In genomic region chr10:10911471-10911921, GRCh38 we compare ENCODE assay signal across 9 cellular contexts.
DNase-seq lines count a peak whose midpoint lies in the region; ATAC-seq and TF ChIP-seq lines count a peak whose summit lies in the region.
"Had no signal": no experiment of that assay in that cellular context is flagged by ENCODE, and none has a peak within 500 bp of the region (broad histone marks: within the 10 kb centered on the region; RNA-seq: fewer than 3 reads in every experiment).

No MANE protein-coding gene starts in this region.

- intact Hi-C loops in testis (cut with DNase I; ENCODE audit: low total_unique reads) = no loop called here

- no peak for TF ChIP-seq POLR2A in testis (IDR thresholded peaks at IDR 0.05)

- H3K27me3 ChIP-seq in HUES48 (ENCODE audit: control insufficient read depth, insufficient read depth, low read length) = no peaks in the 10 kb centered on the region
- H3K27me3 ChIP-seq in lung (ENCODE audit: control insufficient read depth, insufficient read depth) = no peaks in the 10 kb centered on the region
- no peaks in the 10 kb centered on the region for H3K27me3 ChIP-seq in testis

- ATAC-seq in lung (ENCODE audit: insufficient read depth, low FRiP score) (peak; percentile 86), GM19467 (IDR thresholded peaks at IDR 0.05; ENCODE audit: unreplicated experiment) (no peak), GM18907 (IDR thresholded peaks at IDR 0.05; ENCODE audit: unreplicated experiment) (no peak)

- 42 to 66% methylated on average over 17 of the region's 17 CpGs for WGBS in lung, 2 donors
- 6 to 19% methylated on average over 17 of the region's 17 CpGs for WGBS in testis, 2 donors

- DNase-seq in dedifferentiated amniotic fluid mesenchymal stem cell (ENCODE audit: extremely low spot score) = peak; percentile 93
- peak; percentile 78 for DNase-seq in lung (ENCODE audit: low spot score)
- peak; percentile 61 for DNase-seq in testis
- DNase-seq in NCI-H1105 treated with DMSO at 0.1 percent for 48 hours (lab: John Stamatoyannopoulos, UW) = no peak
- DNase-seq in KBM-7 = no peak
- DNase-seq: NCI-H2081 had no signal

- no peak overlapping the region for H3K9ac ChIP-seq in HUES48 (ENCODE audit: low read depth, low read length)

- H3K4me3 ChIP-seq in HUES48 (ENCODE audit: low read depth, low read length) (peak overlapping the region; percentile 5; the same call in 1 of the 2 replicates), lung (no peak overlapping the region), testis (peak overlapping the region in 1 of 2 donors; percentile 33)

- H3K36me3 ChIP-seq in HUES48 (ENCODE audit: control insufficient read depth, insufficient read depth, low read length) (no peaks in the 10 kb centered on the region), lung (ENCODE audit: control insufficient read depth in 2 of 2, insufficient read depth in 2 of 2, low read length in 2 of 2) (no peaks in the 10 kb centered on the region), testis (ENCODE audit: low read depth, missing control alignments) (no peaks in the 10 kb centered on the region)

- TF ChIP-seq CTCF in lung (IDR thresholded peaks at IDR 0.05; ENCODE audit: control extremely low read depth, extremely low read depth) (no peak), testis (IDR thresholded peaks at IDR 0.05) (no peak)

- H3K27ac ChIP-seq in HUES48 (ENCODE audit: low read depth, low read length) (no peak overlapping the region), lung (ENCODE audit: low read depth in 1 of 2, low read length in 1 of 2) (peak overlapping the region; percentile 76 to 83), testis (peak overlapping the region; percentile 31 to 69)

- H3K4me1 ChIP-seq in HUES48 (ENCODE audit: control insufficient read depth, insufficient read depth, low read length) (peaks cover 11% of the 10 kb centered on the region), lung (ENCODE audit: control insufficient read depth in 2 of 2, insufficient read depth in 2 of 2, low read length in 2 of 2) (peaks cover 4 to 6% of the 10 kb centered on the region in 2 donors), testis (peaks cover 11% of the 10 kb centered on the region)

- in situ Hi-C loops in KBM-7 (cut with MboI; ENCODE audit: low pct_unique_long_range_greater_than_20kb, low sequenced_read_pairs) = no loop called here

- H3K9me3 ChIP-seq in HUES48 (ENCODE audit: control insufficient read depth, insufficient read depth, low read length) = no peaks in the 10 kb centered on the region
- H3K9me3 ChIP-seq in lung (ENCODE audit: control insufficient read depth in 2 of 2, insufficient read depth in 1 of 2, low read length in 1 of 2) = no peaks in the 10 kb centered on the region
- H3K9me3 ChIP-seq in testis = no peaks in the 10 kb centered on the region

Comparison
In these comparisons a context has a peak if more than half of its experiments do, and no peak if none do; other contexts are left out.
1. DNase-seq: peak in dedifferentiated amniotic fluid mesenchymal stem cell (single experiment), lung (single experiment) and testis (single experiment); none in NCI-H1105 treated with DMSO at 0.1 percent for 48 hours (single experiment) and KBM-7 (single experiment).